Comparison of ENCODE assay signal across 8 cellular contexts in genomic region chr1:16440150-16440479, GRCh38. TPM values are rescaled to one million over a fixed set of nuclear protein-coding genes. Genes with fewer than 3 reads are reported as not detected.
DNase-seq lines count a peak whose midpoint lies in the region; ATAC-seq and TF ChIP-seq lines count a peak whose summit lies in the region.
"Had no signal": no experiment of that assay in that cellular context is flagged by ENCODE, and none has a peak within 500 bp of the region (broad histone marks: within the 10 kb centered on the region; RNA-seq: fewer than 3 reads in every experiment).

No MANE protein-coding gene starts in this region.

- peak overlapping the region; percentile 89 for H3K4me3 Mint-ChIP-seq in activated T-helper 2 cell treated with anti-CD3 and anti-CD28 coated beads, Interferon-gamma antibody, Interleukin-2, Interleukin-4, amounts not matched to agents 10 μg/mL and 5 μg/mL and 100 μg/mL, durations not matched to agents 14 hours and 24 hours and 36 hours (ENCODE audit: low read depth)

- H3K27me3 ChIP-seq in iPS-20b (ENCODE audit: insufficient read depth, low read length) (no peaks in the 10 kb centered on the region), tibial artery (no peaks in the 10 kb centered on the region)

- peak overlapping the region; percentile 62; the same call in 1 of the 2 replicates for H3K9ac ChIP-seq in iPS-20b (ENCODE audit: low read depth, low read length)

- H3K4me3 ChIP-seq in iPS-20b (ENCODE audit: low read length), result peak overlapping the region; percentile 99
- H3K4me3 ChIP-seq in tibial artery, result peak overlapping the region; percentile 79 to 95

- H3K36me3 ChIP-seq in iPS-20b (ENCODE audit: insufficient read depth, low read depth, low read length) (peaks cover 18% of the 10 kb centered on the region), tibial artery (peaks cover 3 to 19% (median 18%) of the 10 kb centered on the region in 3 donors)

- no peaks in the 10 kb centered on the region for H3K4me1 ChIP-seq in iPS-20b (ENCODE audit: insufficient read depth, low read length)
- H3K4me1 ChIP-seq in tibial artery, result peaks cover 4 to 33% (median 18%) of the 10 kb centered on the region in 4 donors

- no peaks in the 10 kb centered on the region for H3K27me3 Mint-ChIP-seq in activated T-helper 2 cell treated with anti-CD3 and anti-CD28 coated beads, Interferon-gamma antibody, Interleukin-2, Interleukin-4, amounts not matched to agents 10 μg/mL and 5 μg/mL and 100 μg/mL, durations not matched to agents 14 hours and 24 hours and 36 hours (ENCODE audit: low read depth)

- H3K27ac Mint-ChIP-seq in activated T-helper 2 cell treated with anti-CD3 and anti-CD28 coated beads, Interferon-gamma antibody, Interleukin-2, Interleukin-4, amounts not matched to agents 10 μg/mL and 5 μg/mL and 100 μg/mL, durations not matched to agents 14 hours and 24 hours and 36 hours, result peak overlapping the region; percentile 84

- intact Hi-C loops in activated T-helper 2 cell treated with anti-CD3 and anti-CD28 coated beads, Interferon-gamma antibody, Interleukin-2, Interleukin-4, amounts not matched to agents 10 μg/mL and 5 μg/mL and 100 μg/mL, durations not matched to agents 14 hours and 24 hours and 36 hours (cut with micrococcal nuclease), result loop anchor here (1.0 to 2.0 kb wide), 2 partner anchors 59 to 73 kb away; partner anchors contain the start of gene SZRD1
- intact Hi-C loops in tibial artery (cut with DNase I; ENCODE audit: low total_unique reads), result no loop called here

- TF ChIP-seq CTCF in tibial artery (IDR thresholded peaks at IDR 0.05), result no peak

- no peaks in the 10 kb centered on the region for H3K9me3 ChIP-seq in iPS-20b (ENCODE audit: insufficient read depth, low read depth, low read length)
- H3K9me3 ChIP-seq in tibial artery, result no peaks in the 10 kb centered on the region

- H3K36me3 Mint-ChIP-seq in activated T-helper 2 cell treated with anti-CD3 and anti-CD28 coated beads, Interferon-gamma antibody, Interleukin-2, Interleukin-4, amounts not matched to agents 10 μg/mL and 5 μg/mL and 100 μg/mL, durations not matched to agents 14 hours and 24 hours and 36 hours (ENCODE audit: low read depth), result peaks cover 28% of the 10 kb centered on the region

- peaks cover 22% of the 10 kb centered on the region for H3K4me1 Mint-ChIP-seq in activated T-helper 2 cell treated with anti-CD3 and anti-CD28 coated beads, Interferon-gamma antibody, Interleukin-2, Interleukin-4, amounts not matched to agents 10 μg/mL and 5 μg/mL and 100 μg/mL, durations not matched to agents 14 hours and 24 hours and 36 hours (ENCODE audit: low read depth)

- H3K27ac ChIP-seq in iPS-20b (ENCODE audit: low read length), result no peak overlapping the region
- peak overlapping the region; percentile 78 to 79 for H3K27ac ChIP-seq in tibial artery

- H3K9me3 Mint-ChIP-seq in activated T-helper 2 cell treated with anti-CD3 and anti-CD28 coated beads, Interferon-gamma antibody, Interleukin-2, Interleukin-4, amounts not matched to agents 10 μg/mL and 5 μg/mL and 100 μg/mL, durations not matched to agents 14 hours and 24 hours and 36 hours, result no peaks in the 10 kb centered on the region

- ATAC-seq in GM18870 (IDR thresholded peaks at IDR 0.05; ENCODE audit: unreplicated experiment) (peak; percentile 33), HG02938 (IDR thresholded peaks at IDR 0.05; ENCODE audit: unreplicated experiment) (peak; percentile 19), GM21737 (IDR thresholded peaks at IDR 0.05; ENCODE audit: unreplicated experiment) (no peak)

- no peak for DNase-seq in activated T-helper 2 cell treated with anti-CD3 and anti-CD28 coated beads, Interferon-gamma antibody, Interleukin-2, Interleukin-4, amounts not matched to agents 10 μg/mL and 5 μg/mL and 100 μg/mL, durations not matched to agents 14 hours and 24 hours and 36 hours (ENCODE audit: low spot score)
- DNase-seq in tibial artery, result no peak
- DNase-seq in dedifferentiated amniotic fluid mesenchymal stem cell (ENCODE audit: extremely low spot score), result no peak

RNA-seq across cellular contexts. Expression of gene NECAP2, which starts 0.4 kb away (rescaled TPM):
- total RNA-seq in activated T-helper 2 cell treated with anti-CD3 and anti-CD28 coated beads, Interferon-gamma antibody, Interleukin-2, Interleukin-4, amounts not matched to agents 10 μg/mL and 5 μg/mL and 100 μg/mL, durations not matched to agents 14 hours and 24 hours and 36 hours, result 75.2 and 79.4 TPM in 2 replicates

RNA-seq across cellular contexts. Expression of gene SPATA21, which starts 2.9 kb away (rescaled TPM):
- not detected in 2 replicates for total RNA-seq in activated T-helper 2 cell treated with anti-CD3 and anti-CD28 coated beads, Interferon-gamma antibody, Interleukin-2, Interleukin-4, amounts not matched to agents 10 μg/mL and 5 μg/mL and 100 μg/mL, durations not matched to agents 14 hours and 24 hours and 36 hours
- total RNA-seq: subcutaneous adipose tissue had no signal
